In genomic region chr5:115807654-115808052, GRCh38 we compare ENCODE assay signal across 1 cellular context.
TF ChIP-seq lines count a peak whose summit lies in the region.

No MANE protein-coding gene starts in this region.

TF ChIP-seq in GM23338, 12 proteins besides CTCF, POLR2A, EP300 and RAD21:
- no peak for TF ChIP-seq ETS1 (IDR thresholded peaks at IDR 0.05)
- no peak for TF ChIP-seq EZH2 (IDR thresholded peaks at IDR 0.05; ENCODE audit: low read depth, unreplicated experiment)
- TF ChIP-seq EZH2phosphoT487 (IDR thresholded peaks at IDR 0.05; ENCODE audit: unreplicated experiment), result no peak
- TF ChIP-seq REST (IDR thresholded peaks at IDR 0.05; ENCODE audit: unreplicated experiment), result no peak
- no peak for TF ChIP-seq POLR2AphosphoS5 (IDR thresholded peaks at IDR 0.05; ENCODE audit: low read depth)
- TF ChIP-seq CREB1 (CRISPR knock-in tag; IDR thresholded peaks at IDR 0.05; ENCODE audit: low read depth), result no peak
- no peak for TF ChIP-seq ZNF331 (CRISPR knock-in tag; IDR thresholded peaks at IDR 0.05; ENCODE audit: low read depth)
- TF ChIP-seq JUNB (IDR thresholded peaks at IDR 0.05; ENCODE audit: unreplicated experiment), result no peak
- TF ChIP-seq ZNF462 (CRISPR knock-in tag; IDR thresholded peaks at IDR 0.05), result no peak
- no peak for TF ChIP-seq ZNF114 (CRISPR knock-in tag; IDR thresholded peaks at IDR 0.05)
- TF ChIP-seq NANOG (IDR thresholded peaks at IDR 0.05; ENCODE audit: borderline replicate concordance), result no peak
